ENCODE assay signal across 34 cellular contexts in genomic region chr7:12868027-12868426, GRCh38.
"Had no signal": no experiment of that assay in that cellular context is flagged by ENCODE, and none has a peak within 500 bp of the region (broad histone marks: within the 10 kb centered on the region; RNA-seq: fewer than 3 reads in every experiment).

No MANE protein-coding gene starts in this region.

- H3K9me3 ChIP-seq: adrenal gland, ascending aorta, body of pancreas, breast epithelium had no signal

- DNase-seq: activated effector memory CD4-positive, alpha-beta T cell treated with anti-CD3 and anti-CD28 coated beads, Interleukin-2, amount 50 U/mL, for 16 hours; activated effector memory CD4-positive, alpha-beta T cell treated with Interleukin-2 at 50 U/mL for 16 hours; activated gamma-delta T cell; activated gamma-delta T cell treated with Interleukin-2 at 50 U/mL for 16 hours; activated naive CD4-positive, alpha-beta T cell; activated naive CD4-positive, alpha-beta T cell treated with anti-CD3 and anti-CD28 coated beads for 36 hours; activated naive CD4-positive, alpha-beta T cell treated with anti-CD3 and anti-CD28 coated beads, Interleukin-2, amount 10 ng/mL, durations not matched to agents 7 days and 5 days; activated naive CD4-positive, alpha-beta T cell treated with anti-CD3 and anti-CD28 coated beads, Interleukin-2, amount 50 U/mL, for 16 hours; activated naive CD4-positive, alpha-beta T cell treated with Interleukin-2 at 50 U/mL for 16 hours; activated naive CD8-positive, alpha-beta T cell treated with anti-CD3 and anti-CD28 coated beads for 36 hours; activated naive CD8-positive, alpha-beta T cell treated with anti-CD3 and anti-CD28 coated beads, Interleukin-2, amount 10 ng/mL, durations not matched to agents 7 days and 5 days; activated naive CD8-positive, alpha-beta T cell treated with anti-CD3 and anti-CD28 coated beads, Interleukin-2, amount 50 U/mL, for 24 hours; activated T-cell treated with anti-CD3 and anti-CD28 coated beads, Interleukin-2, amount 50 U/mL, for 1 hour; activated T-cell treated with anti-CD3 and anti-CD28 coated beads, Interleukin-2, amount 50 U/mL, for 24 hours; activated T-cell treated with anti-CD3 and anti-CD28 coated beads, Interleukin-2, amount 50 U/mL, for 4 hours; activated T-cell treated with anti-CD3 and anti-CD28 coated beads, Interleukin-2, amount 50 U/mL, for 48 hours; activated T-cell treated with anti-CD3 and anti-CD28 coated beads, Interleukin-2, amount 50 U/mL, for 72 hours; adrenal gland; amniotic stem cell; amygdala; anterior cingulate cortex; aorta; body of pancreas; brain microvascular endothelial cell; caudate nucleus; central memory CD4-positive, alpha-beta T cell; cerebellar nuclear complex had no signal

- H3K36me3 ChIP-seq: adrenal gland, ascending aorta, brain microvascular endothelial cell, breast epithelium, cardiac muscle cell had no signal

- FAIRE-seq: astrocyte, bronchial epithelial cell had no signal

- ATAC-seq: activated naive CD4-positive, alpha-beta T cell treated with anti-CD3 and anti-CD28 coated beads, Interleukin-2, amount 50 U/mL, for 72 hours; activated naive CD8-positive, alpha-beta T cell treated with anti-CD3 and anti-CD28 coated beads, Interleukin-2, amount 50 U/mL, for 24 hours; activated T-cell treated with anti-CD3 and anti-CD28 coated beads, Interleukin-2, amount 50 U/mL, for 4 hours; activated T-cell treated with anti-CD3 and anti-CD28 coated beads, Interleukin-2, amount 50 U/mL, for 72 hours; activated T-helper 17 cell treated with anti-CD3 and anti-CD28 coated beads, Interleukin-2, amount 50 U/mL, for 72 hours; body of pancreas had no signal

- H3K27ac ChIP-seq: adrenal gland, ascending aorta, body of pancreas, brain microvascular endothelial cell, breast epithelium, cardiac muscle cell had no signal

- H3K4me1 ChIP-seq: adrenal gland, ascending aorta, body of pancreas, breast epithelium had no signal

- H3K27me3 ChIP-seq: adrenal gland, ascending aorta, body of pancreas, brain microvascular endothelial cell, breast epithelium, cardiac muscle cell had no signal

- H3K4me3 ChIP-seq: adrenal gland, ascending aorta, body of pancreas, breast epithelium, cardiac muscle cell had no signal
